In the genomic region with DNA sequence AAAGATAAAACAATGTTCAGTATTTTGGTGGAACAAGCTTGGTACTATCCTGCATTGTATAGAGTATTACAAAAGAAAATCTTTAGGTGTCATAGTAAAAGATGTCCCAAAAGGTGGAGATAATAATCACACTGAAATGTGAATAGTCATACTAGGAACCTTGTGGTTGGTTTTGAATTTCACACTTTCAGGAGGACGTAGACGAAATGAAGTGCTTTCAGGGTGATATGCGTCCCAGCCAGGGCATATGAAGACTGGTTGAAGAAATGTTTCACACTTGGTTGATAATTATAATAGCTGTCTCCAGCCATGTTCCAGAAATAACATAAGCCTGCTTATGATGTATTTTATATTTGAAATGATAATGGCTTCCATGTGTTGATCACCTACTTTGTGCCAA, we compare ENCODE assay signal across 12 cellular contexts.
A peak's percentile ranks its signal among the peaks of the same experiment; 100 is the strongest.
DNase-seq lines count a peak whose midpoint lies in the region; ATAC-seq and TF ChIP-seq lines count a peak whose summit lies in the region.
"Had no signal": no experiment of that assay in that cellular context is flagged by ENCODE, and none has a peak within 500 bp of the region (broad histone marks: within the 10 kb centered on the region; RNA-seq: fewer than 3 reads in every experiment).

No MANE protein-coding gene starts in this region.

- H3K27me3 Mint-ChIP-seq in activated B cell treated with CpG ODN at 0.5 μM for 24 hours, result no peaks in the 10 kb centered on the region
- H3K27me3 Mint-ChIP-seq: CD4-positive, CD25-positive, alpha-beta regulatory T cell had no signal

- DNase-seq in activated B cell treated with CpG ODN at 0.5 μM for 24 hours (no peak), sciatic nerve (ENCODE audit: low spot score) (no peak), NCI-H82 (lab: John Stamatoyannopoulos, UW) (no peak), Right ventricle myocardium superior (no peak), ACHN (no peak)
- DNase-seq: left cardiac atrium, nucleus accumbens had no signal

- H3K9me3 Mint-ChIP-seq in activated B cell treated with CpG ODN at 0.5 μM for 24 hours, result no peaks in the 10 kb centered on the region
- H3K9me3 Mint-ChIP-seq: activated T-helper 1 cell treated with anti-CD3 and anti-CD28 coated beads, Interleukin-12 subunit alpha, Interleukin-12 subunit beta, Interleukin-2, Interleukin-4 antibody, amounts not matched to agents 30 ng/mL and 10 ng/mL and 1 ng/mL, durations not matched to agents 14 hours and 24 hours and 36 hours; CD4-positive, CD25-positive, alpha-beta regulatory T cell had no signal

- ATAC-seq in GM18498 (IDR thresholded peaks at IDR 0.05; ENCODE audit: unreplicated experiment) (peak; percentile 88), GM19397 (IDR thresholded peaks at IDR 0.05; ENCODE audit: unreplicated experiment) (peak; percentile 75), HG02885 (IDR thresholded peaks at IDR 0.05; ENCODE audit: poor library complexity, unreplicated experiment) (peak; percentile 77), activated B cell treated with CpG ODN at 0.5 μM for 24 hours (ENCODE audit: low read depth) (peak; percentile 49), sciatic nerve (no peak), Right ventricle myocardium superior (ENCODE audit: poor library complexity) (no peak)
- ATAC-seq: left cardiac atrium had no signal

- no peak for TF ChIP-seq CTCF in activated B cell treated with CpG ODN at 0.5 μM for 24 hours (IDR thresholded peaks at IDR 0.05)

- intact Hi-C loops in activated B cell treated with CpG ODN at 0.5 μM for 24 hours (cut with micrococcal nuclease), result no loop called here
- intact Hi-C loops in sciatic nerve (cut with DNase I), result no loop called here
- intact Hi-C loops in Right ventricle myocardium superior (cut with DNase I), result no loop called here

- peaks cover 20% of the 10 kb centered on the region for H3K4me1 Mint-ChIP-seq in activated B cell treated with CpG ODN at 0.5 μM for 24 hours

- POLR2A ChIA-PET in activated B cell treated with CpG ODN at 0.5 μM for 24 hours (lab: Charles Lee), result interaction anchor here (0.6 to 1.6 kb wide), 3 partner anchors 13 to 151 kb away, joined by 3 to 6 read pairs (median 6); partner anchors contain the start of genes RBM39 and SCAND1

- H3K36me3 Mint-ChIP-seq in activated B cell treated with CpG ODN at 0.5 μM for 24 hours (ENCODE audit: low read depth), result peaks cover 22% of the 10 kb centered on the region

- in situ Hi-C loops in ACHN (cut with HindIII; ENCODE audit: low pct_ligation_motif_present, low pct_unique_long_range_greater_than_20kb, low sequenced_read_pairs), result no loop called here

- H3K27ac Mint-ChIP-seq in activated B cell treated with CpG ODN at 0.5 μM for 24 hours, result no peak overlapping the region
- H3K27ac Mint-ChIP-seq: activated T-helper 1 cell treated with anti-CD3 and anti-CD28 coated beads, Interleukin-12 subunit alpha, Interleukin-12 subunit beta, Interleukin-2, Interleukin-4 antibody, amounts not matched to agents 30 ng/mL and 10 ng/mL and 1 ng/mL, durations not matched to agents 14 hours and 24 hours and 36 hours had no signal

- H3K4me3 Mint-ChIP-seq in activated B cell treated with CpG ODN at 0.5 μM for 24 hours, result no peak overlapping the region
- H3K4me3 Mint-ChIP-seq: activated T-helper 1 cell treated with anti-CD3 and anti-CD28 coated beads, Interleukin-12 subunit alpha, Interleukin-12 subunit beta, Interleukin-2, Interleukin-4 antibody, amounts not matched to agents 30 ng/mL and 10 ng/mL and 1 ng/mL, durations not matched to agents 14 hours and 24 hours and 36 hours; CD4-positive, CD25-positive, alpha-beta regulatory T cell had no signal

- CTCF ChIA-PET in activated B cell treated with CpG ODN at 0.5 μM for 24 hours (lab: Charles Lee), result interaction anchor here (2.1 kb wide), 1 partner anchor 10 kb away, joined by 7 read pairs; no protein-coding TSS in a partner anchor

Comparison
In these comparisons a context has a peak if more than half of its experiments do, and no peak if none do; other contexts are left out.
1. ATAC-seq: peak in GM18498 (single experiment), GM19397 (single experiment), HG02885 (single experiment) and activated B cell treated with CpG ODN at 0.5 μM for 24 hours (single experiment); none in sciatic nerve (single experiment) and Right ventricle myocardium superior (single experiment).